9 cellular contexts compared by ENCODE assay signal in genomic region chr17:1577657-1578428, GRCh38. TPM values are rescaled to one million over a fixed set of nuclear protein-coding genes. Genes with fewer than 3 reads are reported as not detected.
A peak's percentile ranks its signal among the peaks of the same experiment; 100 is the strongest.
DNase-seq lines count a peak whose midpoint lies in the region; ATAC-seq and TF ChIP-seq lines count a peak whose summit lies in the region.
"Had no signal": no experiment of that assay in that cellular context is flagged by ENCODE, and none has a peak within 500 bp of the region (broad histone marks: within the 10 kb centered on the region; RNA-seq: fewer than 3 reads in every experiment).

No MANE protein-coding gene starts in this region.

- POLR2A ChIA-PET in RWPE1 (lab: Yijun Ruan, JAX; ENCODE audit: low non-redundant PET), result interaction anchor here (0.9 kb wide), 1 partner anchor 52 kb away, joined by 5 read pairs; no protein-coding TSS in a partner anchor

- no peaks in the 10 kb centered on the region for H3K4me1 ChIP-seq in effector memory CD4-positive, alpha-beta T cell (ENCODE audit: control insufficient read depth, insufficient read depth, low read length, poor library complexity, severe bottlenecking)

- DNase-seq in CD14-positive monocyte (ENCODE audit: low spot score) (peak; percentile 86), RWPE1 (ENCODE audit: low spot score) (no peak), left cardiac atrium (peak; percentile 45), sciatic nerve (ENCODE audit: low spot score) (no peak)
- DNase-seq in activated naive CD4-positive, alpha-beta T cell treated with anti-CD3 and anti-CD28 coated beads for 36 hours, result no peak
- no peak for DNase-seq in effector memory CD4-positive, alpha-beta T cell
- DNase-seq: CD8-positive, alpha-beta T cell had no signal

- CTCF ChIA-PET in RWPE1 (lab: Yijun Ruan, JAX), result interaction anchor here (1.1 to 1.8 kb wide), 3 partner anchors 51 to 71 kb away, joined by 3 to 6 read pairs (median 5); no protein-coding TSS in a partner anchor
- CTCF ChIA-PET in activated naive CD4-positive, alpha-beta T cell treated with anti-CD3 and anti-CD28 coated beads for 36 hours (lab: Charles Lee), result interaction anchor here (0.6 to 2.4 kb wide), 3 partner anchors 52 to 302 kb away, joined by 3 to 8 read pairs (median 3); no protein-coding TSS in a partner anchor

- peaks cover 66% of the 10 kb centered on the region for H3K4me1 Mint-ChIP-seq in CD14-positive monocyte
- no peaks in the 10 kb centered on the region for H3K4me1 Mint-ChIP-seq in activated naive CD4-positive, alpha-beta T cell treated with anti-CD3 and anti-CD28 coated beads for 36 hours (ENCODE audit: low read depth)

- H3K27me3 Mint-ChIP-seq in CD14-positive monocyte (ENCODE audit: low read depth in 3 of 3), result peaks cover 0 to 6% (median 0%) of the 10 kb centered on the region in 3 donors
- H3K27me3 Mint-ChIP-seq in activated naive CD4-positive, alpha-beta T cell treated with anti-CD3 and anti-CD28 coated beads for 36 hours (ENCODE audit: low read depth), result no peaks in the 10 kb centered on the region

- TF ChIP-seq CTCF in CD14-positive monocyte (IDR thresholded peaks at IDR 0.05) (no peak), RWPE1 (conservative IDR thresholded peaks at IDR 0.05; ENCODE audit: low read depth) (no peak)

- peak; percentile 3 to 17 for ATAC-seq in left cardiac atrium
- peak; percentile 34 for ATAC-seq in sciatic nerve
- ATAC-seq in HG02588 (IDR thresholded peaks at IDR 0.05; ENCODE audit: unreplicated experiment), result no peak
- no peak for ATAC-seq in HG03439 (IDR thresholded peaks at IDR 0.05; ENCODE audit: unreplicated experiment)
- ATAC-seq: CD8-positive, alpha-beta T cell had no signal

- peaks cover 0 to 5% (median 0%) of the 10 kb centered on the region in 7 donors for H3K9me3 Mint-ChIP-seq in CD14-positive monocyte
- no peaks in the 10 kb centered on the region for H3K9me3 Mint-ChIP-seq in activated naive CD4-positive, alpha-beta T cell treated with anti-CD3 and anti-CD28 coated beads for 36 hours
- H3K9me3 Mint-ChIP-seq: CD8-positive, alpha-beta T cell had no signal

- no peak overlapping the region for H3K4me3 ChIP-seq in effector memory CD4-positive, alpha-beta T cell (ENCODE audit: insufficient read depth, low read depth, low read length, poor library complexity, severe bottlenecking)

- peaks cover 46 to 71% of the 10 kb centered on the region in 2 donors for H3K36me3 Mint-ChIP-seq in CD14-positive monocyte
- H3K36me3 Mint-ChIP-seq in activated naive CD4-positive, alpha-beta T cell treated with anti-CD3 and anti-CD28 coated beads for 36 hours (ENCODE audit: low read depth), result no peaks in the 10 kb centered on the region
- H3K36me3 Mint-ChIP-seq: CD8-positive, alpha-beta T cell had no signal

- intact Hi-C loops in CD14-positive monocyte (cut with micrococcal nuclease) (loop anchor here in 1 of 2 donors (1.0 to 2.0 kb wide), 2 partner anchors 9 to 31 kb away; no protein-coding TSS in a partner anchor), left cardiac atrium (cut with DNase I) (no loop called here), sciatic nerve (cut with DNase I) (loop anchor here (5.0 to 10.0 kb wide), 3 partner anchors 49 to 147 kb away; partner anchors contain the start of genes RILP, SCARF1, SLC43A2 and WDR81)
- intact Hi-C loops in activated naive CD4-positive, alpha-beta T cell treated with anti-CD3 and anti-CD28 coated beads for 36 hours (cut with micrococcal nuclease), result no loop called here

- H3K27me3 ChIP-seq in effector memory CD4-positive, alpha-beta T cell (replicated peaks; ENCODE audit: control insufficient read depth, insufficient read depth, low read length, poor library complexity, severe bottlenecking), result no peaks in the 10 kb centered on the region

- H3K27ac Mint-ChIP-seq in CD14-positive monocyte, result peak overlapping the region; percentile 99 to 100 (median 99)
- H3K27ac Mint-ChIP-seq in activated naive CD4-positive, alpha-beta T cell treated with anti-CD3 and anti-CD28 coated beads for 36 hours, result no peak overlapping the region
- H3K27ac Mint-ChIP-seq: CD8-positive, alpha-beta T cell had no signal

- H3K9me3 ChIP-seq in effector memory CD4-positive, alpha-beta T cell (ENCODE audit: control insufficient read depth, low read length), result no peaks in the 10 kb centered on the region

- H3K4me3 Mint-ChIP-seq in CD14-positive monocyte, result peak overlapping the region; percentile 61 to 68
- no peak overlapping the region for H3K4me3 Mint-ChIP-seq in activated naive CD4-positive, alpha-beta T cell treated with anti-CD3 and anti-CD28 coated beads for 36 hours
- H3K4me3 Mint-ChIP-seq: CD8-positive, alpha-beta T cell had no signal

- no peaks in the 10 kb centered on the region for H3K36me3 ChIP-seq in effector memory CD4-positive, alpha-beta T cell (ENCODE audit: control insufficient read depth, insufficient read depth, low read length)

- H3K27ac ChIP-seq in RWPE1, result peak overlapping the region; percentile 88
- no peak overlapping the region for H3K27ac ChIP-seq in effector memory CD4-positive, alpha-beta T cell (ENCODE audit: insufficient read depth, low read length, poor library complexity, severe bottlenecking)

RNA-seq across cellular contexts. Expression of gene PITPNA, which starts 15.3 kb away (rescaled TPM):
- 10 to 100 TPM; 43.5 to 45.0 TPM for polyA plus RNA-seq in CD14-positive monocyte
- 10 to 100 TPM; 43.9 to 58.3 TPM for total RNA-seq in left cardiac atrium
- 83.6 TPM for total RNA-seq in sciatic nerve
- 10 to 100 TPM; 23.4 to 26.6 TPM for total RNA-seq in activated naive CD4-positive, alpha-beta T cell treated with anti-CD3 and anti-CD28 coated beads for 36 hours

RNA-seq across cellular contexts. Expression of gene SLC43A2, which starts 50.8 kb away (rescaled TPM):
- polyA plus RNA-seq in CD14-positive monocyte, result 100 to 1,000 TPM; 115 to 151 TPM
- total RNA-seq in left cardiac atrium (1 to 10 TPM; 7.4 to 8.2 TPM), sciatic nerve (30.8 TPM)
- total RNA-seq in activated naive CD4-positive, alpha-beta T cell treated with anti-CD3 and anti-CD28 coated beads for 36 hours, result under 1 TPM; 0.12 to 0.14 TPM

Comparison
In these comparisons a context has a peak if more than half of its experiments do, and no peak if none do; other contexts are left out.
1. DNase-seq: peak in CD14-positive monocyte (single experiment) and left cardiac atrium (single experiment); none in RWPE1 (single experiment), sciatic nerve (single experiment), activated naive CD4-positive, alpha-beta T cell treated with anti-CD3 and anti-CD28 coated beads for 36 hours (single experiment) and effector memory CD4-positive, alpha-beta T cell (0 of 3).
2. ATAC-seq: peak in left cardiac atrium (2 of 2) and sciatic nerve (single experiment); none in HG02588 (single experiment) and HG03439 (single experiment).
3. RNA of gene SLC43A2, which starts 50.8 kb away (total RNA-seq): 30.8 TPM in sciatic nerve (single experiment) and 7.4 to 8.2 TPM in left cardiac atrium; 0.12 to 0.14 TPM in activated naive CD4-positive, alpha-beta T cell treated with anti-CD3 and anti-CD28 coated beads for 36 hours; every median in the first group is over 4 times any median in the second.